8 cellular contexts compared by ENCODE assay signal in the genomic region with DNA sequence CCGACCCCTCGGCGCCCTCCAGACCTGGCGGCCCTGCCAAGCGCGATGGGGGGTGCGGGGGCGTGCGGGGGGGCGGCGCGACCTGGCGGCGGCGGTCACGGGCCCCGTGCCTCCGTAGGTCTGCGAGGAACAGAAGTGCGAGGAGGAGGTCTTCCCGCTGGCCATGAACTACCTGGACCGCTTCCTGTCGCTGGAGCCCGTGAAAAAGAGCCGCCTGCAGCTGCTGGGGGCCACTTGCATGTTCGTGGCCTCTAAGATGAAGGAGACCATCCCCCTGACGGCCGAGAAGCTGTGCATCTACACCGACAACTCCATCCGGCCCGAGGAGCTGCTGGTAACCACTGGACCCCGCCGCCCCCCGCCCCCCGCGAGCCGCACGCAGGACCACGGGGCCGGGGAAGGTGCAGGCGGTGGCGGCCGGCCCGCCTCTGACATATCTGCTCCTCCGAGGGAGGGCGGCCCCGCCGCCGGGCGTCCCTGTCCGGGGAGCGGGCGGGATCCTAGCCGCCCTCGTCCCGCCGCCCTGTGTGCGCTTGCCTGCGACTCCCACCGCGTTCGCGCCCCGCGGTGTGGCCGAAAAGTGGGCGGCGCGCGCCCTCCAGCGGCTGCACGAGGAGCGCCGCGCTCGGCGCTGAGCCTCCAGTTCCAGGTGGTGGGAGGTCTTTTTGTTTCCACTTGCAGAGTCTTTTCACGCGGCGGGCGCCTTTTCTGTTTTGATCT. TPM values are rescaled to one million over a fixed set of nuclear protein-coding genes. Genes with fewer than 3 reads are reported as not detected.
DNase-seq lines count a peak whose midpoint lies in the region; ATAC-seq and TF ChIP-seq lines count a peak whose summit lies in the region.

No MANE protein-coding gene starts in this region.

- H3K27me3 Mint-ChIP-seq in T-cell: peaks cover 21 to 26% of the 10 kb centered on the region in 2 donors

- peak; percentile 80 for DNase-seq in AG08396 (ENCODE audit: low spot score)
- no peak for DNase-seq in LNCaP clone FGC (ENCODE audit: low read depth)
- peak; percentile 46 to 80 (median 70) for DNase-seq in T-cell
- peak; percentile 92 for DNase-seq in adipocyte (ENCODE audit: low read depth)
- peak; percentile 92 for DNase-seq in left ventricle myocardium superior
- peak; percentile 76 for DNase-seq in prostate gland (ENCODE audit: low spot score)
- DNase-seq in upper lobe of right lung: peak; percentile 91

- intact Hi-C loops in left ventricle myocardium superior (cut with micrococcal nuclease) (loop anchor here (10.0 kb wide), 1 partner anchor 538 kb away; no protein-coding TSS in a partner anchor), prostate gland (cut with DNase I) (loop anchor here (1.0 to 10.0 kb wide), 6 partner anchors 350 to 808 kb away; partner anchors contain the start of gene MRGPRF), upper lobe of right lung (cut with DNase I) (loop anchor here (5.0 kb wide), 1 partner anchor 346 kb away; no protein-coding TSS in a partner anchor)

- H3K27ac Mint-ChIP-seq in T-cell: no peak overlapping the region

- H3K36me3 ChIP-seq in adipocyte (ENCODE audit: control insufficient read depth, insufficient read depth, low read length, severe bottlenecking) (peaks cover 34% of the 10 kb centered on the region), prostate gland (no peaks in the 10 kb centered on the region), upper lobe of right lung (peaks cover 18% of the 10 kb centered on the region)

- no peaks in the 10 kb centered on the region for H3K36me3 Mint-ChIP-seq in T-cell

- POLR2A ChIA-PET in T-cell (lab: Charles Lee): interaction anchor here in 1 of 2 donors (0.6 kb wide), 1 partner anchor 1151 kb away, joined by 3 read pairs; no protein-coding TSS in a partner anchor

- WGBS in prostate gland: under 1% methylated on average over 59 of the region's 81 CpGs

- H3K27me3 ChIP-seq in adipocyte (replicated peaks; ENCODE audit: control insufficient read depth, insufficient read depth, low read length) (no peaks in the 10 kb centered on the region), prostate gland (replicated peaks; ENCODE audit: insufficient read depth) (no peaks in the 10 kb centered on the region), upper lobe of right lung (peaks cover 6% of the 10 kb centered on the region)

- peak; percentile 42 for TF ChIP-seq POLR2A in prostate gland (IDR thresholded peaks at IDR 0.05)

- H3K27ac ChIP-seq in prostate gland (peak overlapping the region; percentile 91 to 93), upper lobe of right lung (peak overlapping the region; percentile 90)

- peaks cover 16 to 29% (median 25%) of the 10 kb centered on the region in 3 donors for H3K4me1 Mint-ChIP-seq in T-cell

- CTCF ChIA-PET in T-cell (lab: Charles Lee): interaction anchor here (0.5 to 1.2 kb wide), 5 partner anchors 88 to 543 kb away, joined by 3 to 5 read pairs (median 3); no protein-coding TSS in a partner anchor

- peak overlapping the region; percentile 75 to 88 (median 77) for H3K4me3 Mint-ChIP-seq in T-cell

- H3K9me3 ChIP-seq in adipocyte (ENCODE audit: control insufficient read depth, low read length) (no peaks in the 10 kb centered on the region), prostate gland (no peaks in the 10 kb centered on the region), upper lobe of right lung (no peaks in the 10 kb centered on the region)

- no peaks in the 10 kb centered on the region for H3K9me3 Mint-ChIP-seq in T-cell

- H3K4me3 ChIP-seq in LNCaP clone FGC (ENCODE audit: low read depth, low read length): peak overlapping the region; percentile 100
- peak overlapping the region; percentile 99 for H3K4me3 ChIP-seq in adipocyte (ENCODE audit: low read length)
- peak overlapping the region; percentile 87 to 99 for H3K4me3 ChIP-seq in prostate gland
- H3K4me3 ChIP-seq in upper lobe of right lung: peak overlapping the region; percentile 75

- H3K9ac ChIP-seq in adipocyte (ENCODE audit: low read length): peak overlapping the region; percentile 93

- TF ChIP-seq CTCF in LNCaP clone FGC (IDR thresholded peaks at IDR 0.05; ENCODE audit: control insufficient read depth, extremely low read depth, insufficient read depth): peak; percentile 90
- TF ChIP-seq CTCF in prostate gland (IDR thresholded peaks at IDR 0.05): peak; percentile 96 to 98 (median 97)
- TF ChIP-seq CTCF in upper lobe of right lung (IDR thresholded peaks at IDR 0.05): peak; percentile 92

- H3K4me1 ChIP-seq in adipocyte (ENCODE audit: control insufficient read depth, insufficient read depth, low read length) (peaks cover 31% of the 10 kb centered on the region), prostate gland (replicated peaks) (peaks cover 38% of the 10 kb centered on the region), upper lobe of right lung (peaks cover 38% of the 10 kb centered on the region)

- ATAC-seq in GM18909 (IDR thresholded peaks at IDR 0.05; ENCODE audit: poor library complexity, unreplicated experiment) (peak; percentile 58), T-cell (replicated peaks in 1 of 4) (peak; percentile 83 to 88 (median 85)), left ventricle myocardium superior (peak; percentile 72), upper lobe of right lung (peak; percentile 72)

RNA-seq across cellular contexts. Expression of gene CCND1, which starts 2.1 kb away (rescaled TPM):
- total RNA-seq in T-cell (1 to 10 TPM; 1.0 to 4.2 (median 2.8) TPM), left ventricle myocardium superior (162 TPM), prostate gland (100 to 1,000 TPM in 1 of 2 donors, 10 to 100 TPM in 1; 69.2 to 188 TPM), upper lobe of right lung (283 TPM)

RNA-seq across cellular contexts. Expression of gene LTO1, which starts 32.1 kb away (rescaled TPM):
- total RNA-seq in T-cell (10 to 100 TPM; 31.8 to 64.2 (median 57.4) TPM), left ventricle myocardium superior (10.9 TPM), prostate gland (10 to 100 TPM; 14.9 to 39.5 TPM), upper lobe of right lung (25.7 TPM)

Comparison
In these comparisons a context has a peak if more than half of its experiments do, and no peak if none do; other contexts are left out.
1. RNA of gene CCND1, which starts 2.1 kb away (total RNA-seq): 283 TPM in upper lobe of right lung (single experiment), 69.2 to 188 TPM in prostate gland and 162 TPM in left ventricle myocardium superior (single experiment); 1.0 to 4.2 TPM in T-cell; every median in the first group is over 10 times any median in the second.
2. Peak in every context shown above with its lines, with median percentiles within 50 percentile points of each other: ATAC-seq, H3K4me3 ChIP-seq and CTCF ChIP-seq.